17 cellular contexts compared by ENCODE assay signal in genomic region chr2:10267036-10267435, GRCh38.
"Had no signal": no experiment of that assay in that cellular context is flagged by ENCODE, and none has a peak within 500 bp of the region (broad histone marks: within the 10 kb centered on the region; RNA-seq: fewer than 3 reads in every experiment).

No MANE protein-coding gene starts in this region.

- DNase-seq: activated CD4-positive, alpha-beta memory T cell treated with anti-CD3 and anti-CD28 coated beads for 36 hours; activated CD8-positive, alpha-beta memory T cell treated with anti-CD3 and anti-CD28 coated beads, Interleukin-2, amount 10 ng/mL, durations not matched to agents 7 days and 5 days; activated naive CD4-positive, alpha-beta T cell treated with anti-CD3 and anti-CD28 coated beads, Interleukin-2, amount 50 U/mL, for 16 hours; effector CD8-positive, alpha-beta T cell; immature natural killer cell; mesenchymal stem cell; natural killer cell; retina; stimulated activated CD4-positive, alpha-beta T cell treated with anti-CD3 and anti-CD28 coated beads, Interleukin-2, amount 100 ng/mL, for 24 hours; stimulated activated naive CD4-positive, alpha-beta T cell treated with Interleukin-2 at 50 U/mL for 16 hours; SW 1271; T-helper 2 cell; trophoblast cell had no signal

- H3K4me3 ChIP-seq: ascending aorta, esophagus muscularis mucosa, gastroesophageal sphincter had no signal

- H3K9me3 ChIP-seq: ascending aorta, esophagus muscularis mucosa, gastroesophageal sphincter had no signal

- H3K36me3 ChIP-seq: ascending aorta, esophagus muscularis mucosa, gastroesophageal sphincter had no signal

- ATAC-seq: activated CD8-positive, alpha-beta memory T cell treated with anti-CD3 and anti-CD28 coated beads, Interleukin-2, amount 10 ng/mL, durations not matched to agents 7 days and 5 days; gastroesophageal sphincter; natural killer cell had no signal

- H3K27me3 ChIP-seq: ascending aorta, esophagus muscularis mucosa, gastroesophageal sphincter had no signal

- H3K4me1 ChIP-seq: gastroesophageal sphincter had no signal

- H3K27ac ChIP-seq: ascending aorta, esophagus muscularis mucosa, gastroesophageal sphincter, VCaP had no signal
